ENCODE assay signal across 19 cellular contexts in the genomic region with DNA sequence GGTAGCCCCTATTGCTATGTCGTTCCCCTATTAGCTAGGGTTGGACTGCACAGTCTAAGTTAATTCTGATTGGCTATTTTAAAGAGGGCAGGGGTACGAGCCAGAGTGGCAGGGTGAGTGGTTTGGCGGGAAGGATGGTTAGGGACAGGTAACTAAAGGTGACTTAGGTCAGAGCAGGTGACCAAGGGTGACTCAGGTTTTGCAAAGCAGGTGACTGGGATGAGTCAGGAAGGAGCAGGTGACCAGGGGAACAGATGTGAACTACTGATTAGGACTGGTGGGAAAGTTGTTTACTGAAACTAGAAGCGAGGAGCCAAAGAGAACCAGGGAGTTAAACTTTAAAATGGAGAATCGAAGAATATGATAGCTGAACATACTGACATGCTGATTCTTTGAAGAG.
A peak's percentile ranks its signal among the peaks of the same experiment; 100 is the strongest.
DNase-seq lines count a peak whose midpoint lies in the region; ATAC-seq and TF ChIP-seq lines count a peak whose summit lies in the region.
"Had no signal": no experiment of that assay in that cellular context is flagged by ENCODE, and none has a peak within 500 bp of the region (broad histone marks: within the 10 kb centered on the region; RNA-seq: fewer than 3 reads in every experiment).

No MANE protein-coding gene starts in this region.

- H3K27ac ChIP-seq in mammary epithelial cell (ENCODE audit: insufficient read depth, low read depth, low read length) (no peak overlapping the region), breast epithelium (no peak overlapping the region), mesendoderm (ENCODE audit: low read depth, low read length) (no peak overlapping the region)
- H3K27ac ChIP-seq: 22Rv1, A549, BLaER1 had no signal

- no TSS peak for BruUV-seq in mammary epithelial cell (replicated peaks; lab: Mats Ljungman, UMichigan)

- no peaks in the 10 kb centered on the region for H3K79me1 ChIP-seq in mesendoderm (ENCODE audit: low read length)

- H3K18ac ChIP-seq in mesendoderm (ENCODE audit: low read length): no peak overlapping the region

- H3K27me3 Mint-ChIP-seq in glutamatergic neuron (ENCODE audit: unreplicated experiment): peaks cover 2% of the 10 kb centered on the region
- H3K27me3 Mint-ChIP-seq: CD4-positive, alpha-beta memory T cell had no signal

- no peak overlapping the region for H3K9ac ChIP-seq in mammary epithelial cell (ENCODE audit: insufficient read depth, low read length)
- no peak overlapping the region for H3K9ac ChIP-seq in mesendoderm (ENCODE audit: low read length)
- H3K9ac ChIP-seq: BLaER1 had no signal

- no peak overlapping the region for H2BK15ac ChIP-seq in mesendoderm (replicated peaks; ENCODE audit: low read depth)

- no peaks in the 10 kb centered on the region for H4K20me1 ChIP-seq in mammary epithelial cell (ENCODE audit: insufficient read depth, low read length)
- H4K20me1 ChIP-seq: BLaER1 had no signal

- intact Hi-C loops in mammary epithelial cell (cut with micrococcal nuclease): no loop called here
- intact Hi-C loops in breast epithelium (cut with DNase I; ENCODE audit: low total_unique reads): no loop called here

- H3K9me3 ChIP-seq in mammary epithelial cell (replicated peaks; ENCODE audit: insufficient read depth, low read length): peaks cover 5% of the 10 kb centered on the region
- H3K9me3 ChIP-seq in breast epithelium: no peaks in the 10 kb centered on the region
- H3K9me3 ChIP-seq: A549 had no signal

- CTCF ChIA-PET in mammary epithelial cell (lab: Charles Lee; ENCODE audit: low non-redundant PET): no interaction called here

- H3K36me3 Mint-ChIP-seq in glutamatergic neuron (ENCODE audit: unreplicated experiment): peaks cover 9% of the 10 kb centered on the region
- H3K36me3 Mint-ChIP-seq: CD14-positive monocyte; CD4-positive, alpha-beta memory T cell had no signal

- H3K4ac ChIP-seq in mesendoderm (ENCODE audit: low read depth, low read length): no peak overlapping the region

- H3K79me2 ChIP-seq in mammary epithelial cell (ENCODE audit: insufficient read depth, low read length) (no peaks in the 10 kb centered on the region), mesendoderm (ENCODE audit: control insufficient read depth, insufficient read depth, low read length) (no peaks in the 10 kb centered on the region)

- no peak overlapping the region for H3K23ac ChIP-seq in mesendoderm (ENCODE audit: low read length)

- H3K36me3 ChIP-seq in mammary epithelial cell (ENCODE audit: insufficient read depth, low read length) (no peaks in the 10 kb centered on the region), breast epithelium (no peaks in the 10 kb centered on the region), mesendoderm (ENCODE audit: control insufficient read depth, insufficient read depth, low read length) (no peaks in the 10 kb centered on the region)
- H3K36me3 ChIP-seq: BLaER1 had no signal

- ATAC-seq in GM21786 (IDR thresholded peaks at IDR 0.05; ENCODE audit: unreplicated experiment) (no peak), GM19397 (IDR thresholded peaks at IDR 0.05; ENCODE audit: unreplicated experiment) (no peak)
- ATAC-seq: A549, GM23338 had no signal

- H4K5ac ChIP-seq in mesendoderm (ENCODE audit: low read length): no peak overlapping the region

- 93% methylated on average over 5 of the region's 5 CpGs for WGBS in mammary epithelial cell (ENCODE audit: low coverage, missing lambda C conversion rate)
- no CpG with 5 or more reads among the region's 5 CpGs for WGBS in mesendoderm (ENCODE audit: extremely low coverage, insufficient coverage, low lambda C conversion rate)

- no peak overlapping the region for H2AK5ac ChIP-seq in mesendoderm (ENCODE audit: low read length)

- no peak overlapping the region for H4K8ac ChIP-seq in mesendoderm (ENCODE audit: low read depth, low read length)

- no peak overlapping the region for H3K4me3 Mint-ChIP-seq in glutamatergic neuron (ENCODE audit: unreplicated experiment)
- H3K4me3 Mint-ChIP-seq: CD14-positive monocyte, GM23338 had no signal

- H3K4me1 ChIP-seq in mammary epithelial cell (ENCODE audit: insufficient read depth, low read length): no peaks in the 10 kb centered on the region
- no peaks in the 10 kb centered on the region for H3K4me1 ChIP-seq in breast epithelium
- no peaks in the 10 kb centered on the region for H3K4me1 ChIP-seq in mesendoderm (ENCODE audit: control insufficient read depth, low read depth, low read length)
- H3K4me1 ChIP-seq: A549, BLaER1 had no signal

- H3K4me2 ChIP-seq in mammary epithelial cell (ENCODE audit: insufficient read depth, low read depth, low read length) (no peak overlapping the region), mesendoderm (ENCODE audit: low read length) (no peak overlapping the region)
- H3K4me2 ChIP-seq: A549, BLaER1, GM23338 had no signal

- TF ChIP-seq CTCF in mammary epithelial cell (conservative IDR thresholded peaks at IDR 0.05 in 1 of 2, IDR thresholded peaks at IDR 0.05 in 1 of 2; ENCODE audit: extremely low read depth in 1 of 2, insufficient read depth in 1 of 2, low read depth in 1 of 2, low read length in 2 of 2) (no peak), breast epithelium (IDR thresholded peaks at IDR 0.05) (no peak), glutamatergic neuron (IDR thresholded peaks at IDR 0.05; ENCODE audit: partially characterized antibody, unreplicated experiment) (no peak)

- H3K4me1 Mint-ChIP-seq in glutamatergic neuron (ENCODE audit: low read depth, unreplicated experiment): peaks cover 3% of the 10 kb centered on the region
- H3K4me1 Mint-ChIP-seq: CD14-positive monocyte; CD4-positive, alpha-beta memory T cell; GM23338 had no signal

- no peak overlapping the region for H2BK120ac ChIP-seq in mesendoderm (ENCODE audit: low read depth, low read length)

- peak overlapping the region; percentile 43 for H3K27ac Mint-ChIP-seq in glutamatergic neuron (ENCODE audit: unreplicated experiment)
- H3K27ac Mint-ChIP-seq: CD14-positive monocyte; CD4-positive, alpha-beta memory T cell; GM23338 had no signal

- in situ Hi-C loops in mammary epithelial cell (cut with MboI; ENCODE audit: low sequenced_read_pairs in 2 of 2): no loop called here

- H3K56ac ChIP-seq in mesendoderm (ENCODE audit: low read length): no peak overlapping the region

- no peaks in the 10 kb centered on the region for H3K27me3 ChIP-seq in mammary epithelial cell (ENCODE audit: insufficient read depth, low read length)
- no peaks in the 10 kb centered on the region for H3K27me3 ChIP-seq in breast epithelium
- no peaks in the 10 kb centered on the region for H3K27me3 ChIP-seq in mesendoderm (ENCODE audit: insufficient read depth, low read length, poor library complexity)
- H3K27me3 ChIP-seq: BLaER1 had no signal

- dilution Hi-C loops in mammary epithelial cell (cut with HindIII; ENCODE audit: low sequenced_read_pairs): no loop called here

- H3K4me3 ChIP-seq in mammary epithelial cell (replicated peaks in 1 of 3; ENCODE audit: insufficient read depth in 1 of 3, low read depth in 2 of 3, low read length in 3 of 3): no peak overlapping the region
- no peak overlapping the region for H3K4me3 ChIP-seq in breast epithelium
- no peak overlapping the region for H3K4me3 ChIP-seq in mesendoderm (ENCODE audit: low read length)
- H3K4me3 ChIP-seq: A549, BLaER1, GM23338 had no signal

- no peak for TF ChIP-seq POLR2A in breast epithelium (IDR thresholded peaks at IDR 0.05)

- H2AFZ ChIP-seq in mammary epithelial cell (ENCODE audit: low read depth, low read length): no peak overlapping the region
- H2AFZ ChIP-seq: GM23338 had no signal

- H2BK5ac ChIP-seq in mesendoderm (ENCODE audit: low read length): no peak overlapping the region

- peak; percentile 4 for DNase-seq in mammary epithelial cell
- no peak for DNase-seq in breast epithelium (ENCODE audit: low spot score in 2 of 2)
- DNase-seq in glutamatergic neuron: no peak
- DNase-seq in mesendoderm: peak; percentile 12
- DNase-seq in AG08395 (ENCODE audit: low spot score): no peak
- DNase-seq in NCI-H146 treated with DMSO at 0.1 percent for 48 hours (lab: John Stamatoyannopoulos, UW; ENCODE audit: unreplicated experiment): no peak
- DNase-seq: DMS153, DND-41, EL, HCEC 1CT, IMR-90 had no signal

- peaks cover 4% of the 10 kb centered on the region for H3K9me3 Mint-ChIP-seq in glutamatergic neuron (ENCODE audit: unreplicated experiment)

Comparison
In these comparisons a context has a peak if more than half of its experiments do, and no peak if none do; other contexts are left out.
1. DNase-seq: peak in mammary epithelial cell (single experiment) and mesendoderm (single experiment); none in breast epithelium (0 of 2), glutamatergic neuron (single experiment), AG08395 (single experiment) and NCI-H146 treated with DMSO at 0.1 percent for 48 hours (single experiment).